8 cellular contexts compared by ENCODE assay signal in genomic region chr4:118352843-118353373, GRCh38. TPM values are rescaled to one million over a fixed set of nuclear protein-coding genes. Genes with fewer than 3 reads are reported as not detected.
DNase-seq lines count a peak whose midpoint lies in the region; ATAC-seq and TF ChIP-seq lines count a peak whose summit lies in the region.

PRSS12 (minus strand) TSS chr4:118353003; CDS start chr4:118352720, 283 bp downstream.

- peak within 1 kb of the TSS; percentile 93 for H3K4me3 Mint-ChIP-seq in Calu3 (ENCODE audit: low read depth, unreplicated experiment)
- H3K4me3 Mint-ChIP-seq in osteocyte (ENCODE audit: unreplicated experiment): peak within 1 kb of the TSS; percentile 75

- no peaks in the 10 kb centered on the region for H3K9me3 Mint-ChIP-seq in Calu3 (ENCODE audit: low read depth, unreplicated experiment)
- H3K9me3 Mint-ChIP-seq in osteocyte (ENCODE audit: unreplicated experiment): no peaks in the 10 kb centered on the region

- WGBS in urinary bladder: under 1% methylated on average over 53 of the region's 53 CpGs

- CTCF ChIA-PET in Calu3 (lab: Charles Lee): interaction anchor here (0.7 to 1.8 kb wide), 8 partner anchors 10 to 338 kb away, joined by 3 to 15 read pairs (median 6); no protein-coding TSS in a partner anchor

- H3K27ac ChIP-seq in Peyer's patch: peak within 1 kb of the TSS; percentile 25 to 93 (median 70)
- peak within 1 kb of the TSS; percentile 58 for H3K27ac ChIP-seq in urinary bladder (ENCODE audit: low read depth)

- H3K36me3 ChIP-seq in Peyer's patch (no peaks in the 10 kb centered on the region), urinary bladder (ENCODE audit: insufficient read depth) (no peaks in the 10 kb centered on the region)

- ATAC-seq in GM19468 (IDR thresholded peaks at IDR 0.05; ENCODE audit: extremely low read depth, unreplicated experiment) (peak; percentile 94), HG03558 (IDR thresholded peaks at IDR 0.05; ENCODE audit: extremely low read depth, unreplicated experiment) (peak; percentile 92)

- peaks cover 15% of the 10 kb centered on the region for H3K4me1 Mint-ChIP-seq in Calu3 (ENCODE audit: low read depth, unreplicated experiment)
- peaks cover 36% of the 10 kb centered on the region for H3K4me1 Mint-ChIP-seq in osteocyte (ENCODE audit: unreplicated experiment)

- H3K27me3 ChIP-seq in Peyer's patch: no peaks in the 10 kb centered on the region

- H3K4me1 ChIP-seq in Peyer's patch: peaks cover 0 to 6% (median 3%) of the 10 kb centered on the region in 4 donors
- H3K4me1 ChIP-seq in urinary bladder (ENCODE audit: insufficient read depth): no peaks in the 10 kb centered on the region

- peak within 1 kb of the TSS; percentile 40 to 83 (median 52) for H3K4me3 ChIP-seq in Peyer's patch
- peak within 1 kb of the TSS; percentile 55 for H3K4me3 ChIP-seq in urinary bladder (ENCODE audit: low read depth, low read length)

- TF ChIP-seq CTCF in Calu3 (IDR thresholded peaks at IDR 0.05; ENCODE audit: unreplicated experiment): peak; percentile 67
- TF ChIP-seq CTCF in Peyer's patch (IDR thresholded peaks at IDR 0.05): peak; percentile 33 to 91 (median 78)
- TF ChIP-seq CTCF in osteocyte (IDR thresholded peaks at IDR 0.05): peak; percentile 92

- H3K27ac Mint-ChIP-seq in Calu3 (ENCODE audit: unreplicated experiment) (peak within 1 kb of the TSS; percentile 94), osteocyte (ENCODE audit: unreplicated experiment) (peak within 1 kb of the TSS; percentile 75)

- TF ChIP-seq POLR2A in Peyer's patch (IDR thresholded peaks at IDR 0.05): no peak

- no peaks in the 10 kb centered on the region for H3K9me3 ChIP-seq in Peyer's patch

- BruUV-seq in Calu3 (replicated peaks; lab: Mats Ljungman, UMichigan): no TSS peak

- intact Hi-C loops in Calu3 (cut with micrococcal nuclease; ENCODE audit: unreplicated experiment): loop anchor here (1.0 kb wide), 1 partner anchor 72 kb away; no protein-coding TSS in a partner anchor

- H3K27me3 Mint-ChIP-seq in Calu3 (ENCODE audit: unreplicated experiment) (no peaks in the 10 kb centered on the region), osteocyte (ENCODE audit: unreplicated experiment) (no peaks in the 10 kb centered on the region)

- peak; percentile 93 for DNase-seq in Calu3
- DNase-seq in Peyer's patch: peak; percentile 25 to 87 (median 84)
- peak; percentile 17 for DNase-seq in activated gamma-delta T cell (lab: John Stamatoyannopoulos, UW)
- peak; percentile 79 for DNase-seq in germinal center (ENCODE audit: low spot score)
- DNase-seq in osteocyte (ENCODE audit: extremely low spot score, unreplicated experiment): peak; percentile 94

- H3K36me3 Mint-ChIP-seq in Calu3 (ENCODE audit: insufficient read depth, unreplicated experiment) (peaks cover 39% of the 10 kb centered on the region), osteocyte (ENCODE audit: unreplicated experiment) (no peaks in the 10 kb centered on the region)

RNA-seq across cellular contexts. Expression of gene PRSS12, which starts in this region (rescaled TPM):
- total RNA-seq in Calu3 (2022) (44.4 and 48.7 TPM in 2 replicates), Peyer's patch (10 to 100 TPM; 23.1 to 71.0 (median 44.1) TPM), osteocyte (15.3 and 19.2 TPM in 2 replicates), urinary bladder (34.7 TPM)
- polyA plus RNA-seq in urinary bladder: 1.7 TPM

Comparison
In these comparisons a context has a peak if more than half of its experiments do, and no peak if none do; other contexts are left out.
1. Peak in every context shown above with its lines: DNase-seq, ATAC-seq, H3K4me3 ChIP-seq and H3K27ac ChIP-seq.
2. DNase-seq: peak in every context shown above with its lines; median percentile 94 in osteocyte; 93 in Calu3; 84 in Peyer's patch; 79 in germinal center; 17 in activated gamma-delta T cell.